ENCODE assay signal across 8 cellular contexts in genomic region chr11:65315204-65315865, GRCh38. TPM values are rescaled to one million over a fixed set of nuclear protein-coding genes. Genes with fewer than 3 reads are reported as not detected.
DNase-seq lines count a peak whose midpoint lies in the region; TF ChIP-seq lines count a peak whose summit lies in the region.

No MANE protein-coding gene starts in this region.

- peak overlapping the region; percentile 77 for H3K4me3 Mint-ChIP-seq in neural crest cell

- H3K27ac Mint-ChIP-seq in neural crest cell (ENCODE audit: unreplicated experiment), result no peak overlapping the region

- H3K27ac ChIP-seq in KOPT-K1 (ENCODE audit: low read depth, low read length, poor library complexity, severe bottlenecking) (peak overlapping the region; percentile 16), SJCRH30 (peak overlapping the region; percentile 24; the same call in 1 of the 2 replicates), stomach smooth muscle (ENCODE audit: low read length) (peak overlapping the region; percentile 88)

- DNase-seq in DMS 273 (lab: John Stamatoyannopoulos, UW; ENCODE audit: unreplicated experiment), result peak; percentile 88
- DNase-seq in DMS 273 treated with DMSO at 0.1 percent for 48 hours (lab: John Stamatoyannopoulos, UW), result no peak
- DNase-seq in SJCRH30, result peak; percentile 86 to 88
- DNase-seq in activated gamma-delta T cell treated with Interleukin-2 at 50 U/mL for 16 hours, result peak; percentile 81
- DNase-seq in foreskin fibroblast, result peak; percentile 66 to 91
- peak; percentile 98 for DNase-seq in neural crest cell (ENCODE audit: low read depth, low spot score)

- H3K36me3 ChIP-seq in KOPT-K1 (ENCODE audit: insufficient read depth, low read length) (no peaks in the 10 kb centered on the region), SJCRH30 (no peaks in the 10 kb centered on the region; the same call in 1 of the 2 replicates), stomach smooth muscle (ENCODE audit: control insufficient read depth in 2 of 2, insufficient read depth in 2 of 2, low read length in 2 of 2) (no peaks in the 10 kb centered on the region)

- H3K9ac ChIP-seq in stomach smooth muscle (ENCODE audit: low read length in 2 of 2), result peak overlapping the region; percentile 84 to 87

- H3K27me3 ChIP-seq in SJCRH30 (no peaks in the 10 kb centered on the region), stomach smooth muscle (ENCODE audit: control insufficient read depth in 1 of 2, insufficient read depth in 2 of 2, low read length in 2 of 2) (no peaks in the 10 kb centered on the region)

- H3K36me3 Mint-ChIP-seq in neural crest cell (ENCODE audit: low read depth), result no peaks in the 10 kb centered on the region

- TF ChIP-seq CTCF in foreskin fibroblast (IDR thresholded peaks at IDR 0.05; ENCODE audit: low read depth, low read length), result peak; percentile 92
- peak; percentile 99 for TF ChIP-seq CTCF in neural crest cell (conservative IDR thresholded peaks at IDR 0.05)

- H3K9me3 ChIP-seq in KOPT-K1 (ENCODE audit: insufficient read depth, low read length, poor library complexity, severe bottlenecking) (no peaks in the 10 kb centered on the region), SJCRH30 (replicated peaks) (no peaks in the 10 kb centered on the region), stomach smooth muscle (ENCODE audit: control insufficient read depth in 2 of 2, low read length in 2 of 2) (no peaks in the 10 kb centered on the region)

- H3K4me3 ChIP-seq in SJCRH30 (peak overlapping the region; percentile 79), foreskin fibroblast (ENCODE audit: low read depth in 1 of 2, low read length in 2 of 2) (peak overlapping the region; percentile 69 to 100), stomach smooth muscle (ENCODE audit: low read length in 2 of 2) (peak overlapping the region; percentile 86 to 95)

- H3K4me1 ChIP-seq in SJCRH30 (peaks cover 34% of the 10 kb centered on the region), stomach smooth muscle (ENCODE audit: control insufficient read depth, insufficient read depth, low read length) (peaks cover 50% of the 10 kb centered on the region)

- H3K9me3 Mint-ChIP-seq in neural crest cell, result no peaks in the 10 kb centered on the region

- H3K4me1 Mint-ChIP-seq in neural crest cell, result peaks cover 43% of the 10 kb centered on the region

- H3K27me3 Mint-ChIP-seq in neural crest cell (ENCODE audit: low read depth), result peaks cover 38% of the 10 kb centered on the region

RNA-seq across cellular contexts. Expression of gene CDC42EP2, which starts 0.7 kb away (rescaled TPM):
- 5.6 and 6.0 TPM in 2 replicates for total RNA-seq in SJCRH30 (2014; rRNA removed; shearing (Covaris generic))
- 2.3 and 4.0 TPM in 2 replicates for total RNA-seq in neural crest cell

RNA-seq across cellular contexts. Expression of gene DPF2, which starts 18.3 kb away (rescaled TPM):
- 33.0 and 38.0 TPM in 2 replicates for total RNA-seq in SJCRH30 (2014; rRNA removed; shearing (Covaris generic))
- total RNA-seq in neural crest cell, result 96.3 and 99.0 TPM in 2 replicates

RNA-seq across cellular contexts. Expression of gene TIGD3, which starts 39.2 kb away (rescaled TPM):
- total RNA-seq in SJCRH30 (2014; rRNA removed; shearing (Covaris generic)), result 0.53 and 0.71 TPM in 2 replicates
- 3.3 TPM in 2 replicates for total RNA-seq in neural crest cell

RNA-seq across cellular contexts. Expression of gene POLA2, which starts 53.6 kb away (rescaled TPM):
- total RNA-seq in SJCRH30 (2014; rRNA removed; shearing (Covaris generic)), result 47.2 and 54.6 TPM in 2 replicates
- total RNA-seq in neural crest cell, result 63.7 and 66.9 TPM in 2 replicates

Comparison
In these comparisons a context has a peak if more than half of its experiments do, and no peak if none do; other contexts are left out.
1. H3K27ac ChIP-seq: peak in every context shown above with its lines; median percentile 88 in stomach smooth muscle; 24 in SJCRH30; 16 in KOPT-K1.